In the genomic region with DNA sequence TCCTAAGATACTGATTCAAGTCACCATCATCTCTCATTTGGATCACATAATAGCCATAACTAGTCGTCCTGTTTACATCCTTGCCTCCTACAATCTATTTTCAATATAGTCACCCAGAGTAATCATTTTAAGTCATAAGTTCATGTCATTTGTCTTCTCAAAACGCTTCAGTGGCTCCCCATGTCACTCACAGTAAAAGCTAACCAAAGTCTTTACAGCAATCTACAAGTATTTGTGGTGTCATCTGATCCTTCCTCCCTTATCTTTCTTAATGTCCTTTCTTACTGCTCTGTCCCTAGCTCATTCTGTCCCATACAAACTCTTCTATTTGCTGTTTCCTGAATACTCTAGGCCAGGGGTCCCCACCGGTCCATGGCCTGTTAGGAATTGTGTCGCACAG, we compare ENCODE assay signal across 1 cellular context.
TF ChIP-seq lines count a peak whose summit lies in the region.

No MANE protein-coding gene starts in this region.

TF ChIP-seq in HEK293, 187 proteins besides CTCF, POLR2A, EP300 and RAD21 (continued from another document):
- TF ChIP-seq, protein P1, sequence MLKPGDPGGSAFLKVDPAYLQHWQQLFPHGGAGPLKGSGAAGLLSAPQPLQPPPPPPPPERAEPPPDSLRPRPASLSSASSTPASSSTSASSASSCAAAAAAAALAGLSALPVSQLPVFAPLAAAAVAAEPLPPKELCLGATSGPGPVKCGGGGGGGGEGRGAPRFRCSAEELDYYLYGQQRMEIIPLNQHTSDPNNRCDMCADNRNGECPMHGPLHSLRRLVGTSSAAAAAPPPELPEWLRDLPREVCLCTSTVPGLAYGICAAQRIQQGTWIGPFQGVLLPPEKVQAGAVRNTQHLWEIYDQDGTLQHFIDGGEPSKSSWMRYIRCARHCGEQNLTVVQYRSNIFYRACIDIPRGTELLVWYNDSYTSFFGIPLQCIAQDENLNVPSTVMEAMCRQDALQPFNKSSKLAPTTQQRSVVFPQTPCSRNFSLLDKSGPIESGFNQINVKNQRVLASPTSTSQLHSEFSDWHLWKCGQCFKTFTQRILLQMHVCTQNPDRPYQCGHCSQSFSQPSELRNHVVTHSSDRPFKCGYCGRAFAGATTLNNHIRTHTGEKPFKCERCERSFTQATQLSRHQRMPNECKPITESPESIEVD (tag by site-specific recombination; IDR thresholded peaks at IDR 0.05) = no peak
- TF ChIP-seq ZNF426 (tag by site-specific recombination; IDR thresholded peaks at IDR 0.05) = no peak
- TF ChIP-seq, protein P2, sequence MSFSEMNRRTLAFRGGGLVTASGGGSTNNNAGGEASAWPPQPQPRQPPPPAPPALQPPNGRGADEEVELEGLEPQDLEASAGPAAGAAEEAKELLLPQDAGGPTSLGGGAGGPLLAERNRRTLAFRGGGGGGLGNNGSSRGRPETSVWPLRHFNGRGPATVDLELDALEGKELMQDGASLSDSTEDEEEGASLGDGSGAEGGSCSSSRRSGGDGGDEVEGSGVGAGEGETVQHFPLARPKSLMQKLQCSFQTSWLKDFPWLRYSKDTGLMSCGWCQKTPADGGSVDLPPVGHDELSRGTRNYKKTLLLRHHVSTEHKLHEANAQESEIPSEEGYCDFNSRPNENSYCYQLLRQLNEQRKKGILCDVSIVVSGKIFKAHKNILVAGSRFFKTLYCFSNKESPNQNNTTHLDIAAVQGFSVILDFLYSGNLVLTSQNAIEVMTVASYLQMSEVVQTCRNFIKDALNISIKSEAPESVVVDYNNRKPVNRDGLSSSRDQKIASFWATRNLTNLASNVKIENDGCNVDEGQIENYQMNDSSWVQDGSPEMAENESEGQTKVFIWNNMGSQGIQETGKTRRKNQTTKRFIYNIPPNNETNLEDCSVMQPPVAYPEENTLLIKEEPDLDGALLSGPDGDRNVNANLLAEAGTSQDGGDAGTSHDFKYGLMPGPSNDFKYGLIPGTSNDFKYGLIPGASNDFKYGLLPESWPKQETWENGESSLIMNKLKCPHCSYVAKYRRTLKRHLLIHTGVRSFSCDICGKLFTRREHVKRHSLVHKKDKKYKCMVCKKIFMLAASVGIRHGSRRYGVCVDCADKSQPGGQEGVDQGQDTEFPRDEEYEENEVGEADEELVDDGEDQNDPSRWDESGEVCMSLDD (tag by site-specific recombination; IDR thresholded peaks at IDR 0.05) = no peak
- no peak for TF ChIP-seq ZNF76 (tag by site-specific recombination; IDR thresholded peaks at IDR 0.05; ENCODE audit: borderline replicate concordance, low read depth)
- no peak for TF ChIP-seq ZFP69B (tag by site-specific recombination; IDR thresholded peaks at IDR 0.05)
- TF ChIP-seq BCL11B (tag by site-specific recombination; IDR thresholded peaks at IDR 0.05; ENCODE audit: low read depth) = no peak
- TF ChIP-seq, protein P3, sequence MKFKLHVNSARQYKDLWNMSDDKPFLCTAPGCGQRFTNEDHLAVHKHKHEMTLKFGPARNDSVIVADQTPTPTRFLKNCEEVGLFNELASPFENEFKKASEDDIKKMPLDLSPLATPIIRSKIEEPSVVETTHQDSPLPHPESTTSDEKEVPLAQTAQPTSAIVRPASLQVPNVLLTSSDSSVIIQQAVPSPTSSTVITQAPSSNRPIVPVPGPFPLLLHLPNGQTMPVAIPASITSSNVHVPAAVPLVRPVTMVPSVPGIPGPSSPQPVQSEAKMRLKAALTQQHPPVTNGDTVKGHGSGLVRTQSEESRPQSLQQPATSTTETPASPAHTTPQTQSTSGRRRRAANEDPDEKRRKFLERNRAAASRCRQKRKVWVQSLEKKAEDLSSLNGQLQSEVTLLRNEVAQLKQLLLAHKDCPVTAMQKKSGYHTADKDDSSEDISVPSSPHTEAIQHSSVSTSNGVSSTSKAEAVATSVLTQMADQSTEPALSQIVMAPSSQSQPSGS (tag by site-specific recombination; IDR thresholded peaks at IDR 0.05; ENCODE audit: low read depth) = no peak
- TF ChIP-seq SP2 (tag by site-specific recombination; IDR thresholded peaks at IDR 0.05) = no peak
